In the genomic region with DNA sequence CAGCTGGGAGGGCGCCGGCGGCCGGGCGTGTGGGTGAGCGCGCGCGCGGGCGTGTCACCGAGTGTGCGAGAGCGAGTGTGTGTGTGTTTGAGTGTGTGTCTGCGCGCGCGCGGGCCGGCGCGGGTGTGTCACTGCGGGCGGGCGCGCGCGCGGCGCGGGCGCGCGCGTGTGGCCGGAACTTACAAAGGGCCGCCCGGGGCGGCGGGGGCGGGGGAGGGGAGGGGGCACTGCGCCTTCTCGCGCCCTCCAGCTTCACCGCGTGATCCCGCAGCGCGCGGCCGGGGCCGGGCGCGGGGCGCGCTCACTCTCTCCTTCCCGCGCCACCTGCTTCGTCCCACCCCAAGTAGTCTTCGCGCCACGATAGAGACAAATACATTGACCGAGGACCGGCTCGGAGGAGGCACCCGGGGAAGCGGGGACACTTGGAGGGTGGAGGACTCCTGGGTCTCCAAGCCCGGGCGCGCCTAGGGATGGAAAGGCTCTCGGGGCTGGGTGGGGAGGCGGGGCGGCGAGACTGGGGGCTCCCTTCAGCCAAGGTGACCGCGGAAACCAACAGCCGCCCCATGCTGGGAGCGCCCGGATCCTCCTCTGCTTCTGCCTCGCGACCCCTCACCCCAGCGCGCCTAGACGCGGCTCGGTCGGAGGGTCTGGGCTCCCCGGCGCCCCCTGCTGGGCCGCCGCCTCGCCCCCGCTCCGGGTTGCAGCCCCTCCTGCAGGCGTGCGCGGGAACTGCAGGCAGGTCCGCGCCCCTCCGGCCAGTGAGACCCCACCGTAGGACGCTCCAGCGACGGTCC, we compare ENCODE assay signal across 2 cellular contexts.
TF ChIP-seq lines count a peak whose summit lies in the region.

A gene with protein sequence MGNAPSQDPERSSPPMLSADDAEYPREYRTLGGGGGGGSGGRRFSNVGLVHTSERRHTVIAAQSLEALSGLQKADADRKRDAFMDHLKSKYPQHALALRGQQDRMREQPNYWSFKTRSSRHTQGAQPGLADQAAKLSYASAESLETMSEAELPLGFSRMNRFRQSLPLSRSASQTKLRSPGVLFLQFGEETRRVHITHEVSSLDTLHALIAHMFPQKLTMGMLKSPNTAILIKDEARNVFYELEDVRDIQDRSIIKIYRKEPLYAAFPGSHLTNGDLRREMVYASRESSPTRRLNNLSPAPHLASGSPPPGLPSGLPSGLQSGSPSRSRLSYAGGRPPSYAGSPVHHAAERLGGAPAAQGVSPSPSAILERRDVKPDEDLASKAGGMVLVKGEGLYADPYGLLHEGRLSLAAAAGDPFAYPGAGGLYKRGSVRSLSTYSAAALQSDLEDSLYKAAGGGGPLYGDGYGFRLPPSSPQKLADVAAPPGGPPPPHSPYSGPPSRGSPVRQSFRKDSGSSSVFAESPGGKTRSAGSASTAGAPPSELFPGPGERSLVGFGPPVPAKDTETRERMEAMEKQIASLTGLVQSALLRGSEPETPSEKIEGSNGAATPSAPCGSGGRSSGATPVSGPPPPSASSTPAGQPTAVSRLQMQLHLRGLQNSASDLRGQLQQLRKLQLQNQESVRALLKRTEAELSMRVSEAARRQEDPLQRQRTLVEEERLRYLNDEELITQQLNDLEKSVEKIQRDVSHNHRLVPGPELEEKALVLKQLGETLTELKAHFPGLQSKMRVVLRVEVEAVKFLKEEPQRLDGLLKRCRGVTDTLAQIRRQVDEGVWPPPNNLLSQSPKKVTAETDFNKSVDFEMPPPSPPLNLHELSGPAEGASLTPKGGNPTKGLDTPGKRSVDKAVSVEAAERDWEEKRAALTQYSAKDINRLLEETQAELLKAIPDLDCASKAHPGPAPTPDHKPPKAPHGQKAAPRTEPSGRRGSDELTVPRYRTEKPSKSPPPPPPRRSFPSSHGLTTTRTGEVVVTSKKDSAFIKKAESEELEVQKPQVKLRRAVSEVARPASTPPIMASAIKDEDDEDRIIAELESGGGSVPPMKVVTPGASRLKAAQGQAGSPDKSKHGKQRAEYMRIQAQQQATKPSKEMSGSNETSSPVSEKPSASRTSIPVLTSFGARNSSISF (minus strand): TSS at position 101 of the 794 bp plus-strand sequence. CDS start 247 bp downstream, outside the sequence.

TF ChIP-seq in WTC11, 78 proteins besides CTCF, POLR2A, EP300 and RAD21 (continued from another document and continues in another):
- TF ChIP-seq ARID4B (CRISPR knock-in tag; IDR thresholded peaks at IDR 0.05; ENCODE audit: borderline replicate concordance), result peak; percentile 24; the same call in 1 of the 2 replicates
- TF ChIP-seq, protein P1, sequence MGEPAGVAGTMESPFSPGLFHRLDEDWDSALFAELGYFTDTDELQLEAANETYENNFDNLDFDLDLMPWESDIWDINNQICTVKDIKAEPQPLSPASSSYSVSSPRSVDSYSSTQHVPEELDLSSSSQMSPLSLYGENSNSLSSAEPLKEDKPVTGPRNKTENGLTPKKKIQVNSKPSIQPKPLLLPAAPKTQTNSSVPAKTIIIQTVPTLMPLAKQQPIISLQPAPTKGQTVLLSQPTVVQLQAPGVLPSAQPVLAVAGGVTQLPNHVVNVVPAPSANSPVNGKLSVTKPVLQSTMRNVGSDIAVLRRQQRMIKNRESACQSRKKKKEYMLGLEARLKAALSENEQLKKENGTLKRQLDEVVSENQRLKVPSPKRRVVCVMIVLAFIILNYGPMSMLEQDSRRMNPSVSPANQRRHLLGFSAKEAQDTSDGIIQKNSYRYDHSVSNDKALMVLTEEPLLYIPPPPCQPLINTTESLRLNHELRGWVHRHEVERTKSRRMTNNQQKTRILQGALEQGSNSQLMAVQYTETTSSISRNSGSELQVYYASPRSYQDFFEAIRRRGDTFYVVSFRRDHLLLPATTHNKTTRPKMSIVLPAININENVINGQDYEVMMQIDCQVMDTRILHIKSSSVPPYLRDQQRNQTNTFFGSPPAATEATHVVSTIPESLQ (CRISPR knock-in tag; IDR thresholded peaks at IDR 0.05), result no peak
- TF ChIP-seq TP53 (CRISPR knock-in tag; IDR thresholded peaks at IDR 0.05), result no peak
- TF ChIP-seq ZNF281 (CRISPR knock-in tag; IDR thresholded peaks at IDR 0.05), result no peak
- 0 out of 2 replicates have a peak, but pooled peaks have one; percentile 39 for TF ChIP-seq E2F5 (CRISPR knock-in tag; IDR thresholded peaks at IDR 0.05)
- TF ChIP-seq GABPB1 (CRISPR knock-in tag; IDR thresholded peaks at IDR 0.05), result no peak

TF ChIP-seq in liver, 16 proteins besides CTCF, POLR2A, EP300 and RAD21 (continued from another document):
- TF ChIP-seq, protein P2, sequence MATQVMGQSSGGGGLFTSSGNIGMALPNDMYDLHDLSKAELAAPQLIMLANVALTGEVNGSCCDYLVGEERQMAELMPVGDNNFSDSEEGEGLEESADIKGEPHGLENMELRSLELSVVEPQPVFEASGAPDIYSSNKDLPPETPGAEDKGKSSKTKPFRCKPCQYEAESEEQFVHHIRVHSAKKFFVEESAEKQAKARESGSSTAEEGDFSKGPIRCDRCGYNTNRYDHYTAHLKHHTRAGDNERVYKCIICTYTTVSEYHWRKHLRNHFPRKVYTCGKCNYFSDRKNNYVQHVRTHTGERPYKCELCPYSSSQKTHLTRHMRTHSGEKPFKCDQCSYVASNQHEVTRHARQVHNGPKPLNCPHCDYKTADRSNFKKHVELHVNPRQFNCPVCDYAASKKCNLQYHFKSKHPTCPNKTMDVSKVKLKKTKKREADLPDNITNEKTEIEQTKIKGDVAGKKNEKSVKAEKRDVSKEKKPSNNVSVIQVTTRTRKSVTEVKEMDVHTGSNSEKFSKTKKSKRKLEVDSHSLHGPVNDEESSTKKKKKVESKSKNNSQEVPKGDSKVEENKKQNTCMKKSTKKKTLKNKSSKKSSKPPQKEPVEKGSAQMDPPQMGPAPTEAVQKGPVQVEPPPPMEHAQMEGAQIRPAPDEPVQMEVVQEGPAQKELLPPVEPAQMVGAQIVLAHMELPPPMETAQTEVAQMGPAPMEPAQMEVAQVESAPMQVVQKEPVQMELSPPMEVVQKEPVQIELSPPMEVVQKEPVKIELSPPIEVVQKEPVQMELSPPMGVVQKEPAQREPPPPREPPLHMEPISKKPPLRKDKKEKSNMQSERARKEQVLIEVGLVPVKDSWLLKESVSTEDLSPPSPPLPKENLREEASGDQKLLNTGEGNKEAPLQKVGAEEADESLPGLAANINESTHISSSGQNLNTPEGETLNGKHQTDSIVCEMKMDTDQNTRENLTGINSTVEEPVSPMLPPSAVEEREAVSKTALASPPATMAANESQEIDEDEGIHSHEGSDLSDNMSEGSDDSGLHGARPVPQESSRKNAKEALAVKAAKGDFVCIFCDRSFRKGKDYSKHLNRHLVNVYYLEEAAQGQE (IDR thresholded peaks at IDR 0.05), result no peak
- TF ChIP-seq HNF4A (conservative IDR thresholded peaks at IDR 0.05) (no peak), SP1 (IDR thresholded peaks at IDR 0.05) (no peak), FOXA2 (IDR thresholded peaks at IDR 0.05) (no peak), FOXA1 (IDR thresholded peaks at IDR 0.05) (no peak), HNF4G (IDR thresholded peaks at IDR 0.05) (no peak), JUND (IDR thresholded peaks at IDR 0.05) (no peak)
- TF ChIP-seq, protein P3, sequence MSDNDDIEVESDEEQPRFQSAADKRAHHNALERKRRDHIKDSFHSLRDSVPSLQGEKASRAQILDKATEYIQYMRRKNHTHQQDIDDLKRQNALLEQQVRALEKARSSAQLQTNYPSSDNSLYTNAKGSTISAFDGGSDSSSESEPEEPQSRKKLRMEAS (IDR thresholded peaks at IDR 0.05), result no peak
